Comparison of ENCODE assay signal across 8 cellular contexts in the genomic region with DNA sequence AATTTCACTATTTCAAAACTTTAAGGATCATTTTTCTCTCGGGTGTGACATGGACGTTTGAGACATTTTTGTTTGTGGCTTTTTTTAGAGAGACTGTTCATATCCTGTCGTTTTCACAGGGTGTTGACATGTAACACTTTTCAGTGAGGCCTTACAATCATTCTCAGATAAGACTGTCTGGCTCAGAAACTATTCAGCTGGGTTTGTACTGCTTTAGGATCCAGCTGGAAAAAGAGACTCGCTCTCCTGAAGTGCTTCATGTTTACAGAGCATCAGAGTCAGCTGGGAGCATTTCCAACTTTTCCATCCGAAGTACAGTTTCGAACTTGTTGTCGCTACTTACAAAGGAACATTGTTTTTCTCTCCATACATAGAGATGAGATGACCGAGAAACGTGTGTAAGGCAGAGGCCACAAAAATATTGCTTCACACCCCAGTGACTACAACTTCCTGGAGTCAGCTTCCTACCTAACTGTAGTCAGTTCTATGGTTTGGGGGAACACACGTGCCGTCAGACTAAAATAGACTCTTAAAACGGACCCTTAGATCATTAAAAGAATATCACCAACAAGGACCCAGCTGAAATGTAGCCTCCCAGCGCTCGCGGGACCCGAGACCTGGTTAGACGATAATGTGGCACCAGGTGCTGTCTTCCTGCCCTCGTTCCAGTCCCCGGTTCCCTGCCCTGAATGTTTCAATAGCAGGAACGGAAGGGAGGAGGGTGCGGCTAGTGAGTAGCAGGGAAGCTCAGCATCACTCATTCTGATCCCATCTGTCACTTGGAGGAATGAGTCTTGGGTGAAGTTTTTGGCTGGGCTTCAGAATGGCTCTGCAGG.
DNase-seq lines count a peak whose midpoint lies in the region; ATAC-seq and TF ChIP-seq lines count a peak whose summit lies in the region.

No MANE protein-coding gene starts in this region.

- intact Hi-C loops in testis (cut with DNase I; ENCODE audit: low total_unique reads): no loop called here

- no peak for TF ChIP-seq POLR2A in testis (IDR thresholded peaks at IDR 0.05)

- H3K9me3 ChIP-seq in KOPT-K1 (ENCODE audit: insufficient read depth, low read length, poor library complexity, severe bottlenecking): no peaks in the 10 kb centered on the region
- H3K9me3 ChIP-seq in adipocyte (ENCODE audit: control insufficient read depth, low read length): no peaks in the 10 kb centered on the region
- no peaks in the 10 kb centered on the region for H3K9me3 ChIP-seq in testis

- H3K4me1 ChIP-seq in adipocyte (ENCODE audit: control insufficient read depth, insufficient read depth, low read length): peaks cover 22% of the 10 kb centered on the region
- H3K4me1 ChIP-seq in testis: peaks cover 6% of the 10 kb centered on the region

- DNase-seq in adipocyte (ENCODE audit: low read depth) (no peak), kidney glomerular epithelial cell (lab: John Stamatoyannopoulos, UW) (peak; percentile 4), testis (peak; percentile 36), NCI-H2029 treated with DMSO at 0.1 percent for 48 hours (lab: John Stamatoyannopoulos, UW) (no peak), cerebellar nuclear complex (lab: John Stamatoyannopoulos, UW) (no peak)

- H3K36me3 ChIP-seq in KOPT-K1 (ENCODE audit: insufficient read depth, low read length) (peaks cover 16% of the 10 kb centered on the region), adipocyte (ENCODE audit: control insufficient read depth, insufficient read depth, low read length, severe bottlenecking) (no peaks in the 10 kb centered on the region), testis (ENCODE audit: low read depth, missing control alignments) (no peaks in the 10 kb centered on the region)

- peak overlapping the region; percentile 11 for H3K9ac ChIP-seq in adipocyte (ENCODE audit: low read length)

- no peak overlapping the region for H3K4me3 ChIP-seq in adipocyte (ENCODE audit: low read length)
- peak overlapping the region; percentile 1 to 2 for H3K4me3 ChIP-seq in testis

- WGBS in testis, 2 donors: 42 to 57% methylated on average over 21 of the region's 21 CpGs

- no peak for TF ChIP-seq CTCF in C4-2B (conservative IDR thresholded peaks at IDR 0.05)
- no peak for TF ChIP-seq CTCF in testis (IDR thresholded peaks at IDR 0.05)

- peak; percentile 37 for ATAC-seq in GM19452 (IDR thresholded peaks at IDR 0.05; ENCODE audit: unreplicated experiment)

- H3K27me3 ChIP-seq in adipocyte (replicated peaks; ENCODE audit: control insufficient read depth, insufficient read depth, low read length): no peaks in the 10 kb centered on the region
- H3K27me3 ChIP-seq in testis: no peaks in the 10 kb centered on the region

- H3K27ac ChIP-seq in C4-2B: peak overlapping the region; percentile 49
- H3K27ac ChIP-seq in KOPT-K1 (ENCODE audit: low read depth, low read length, poor library complexity, severe bottlenecking): peak overlapping the region; percentile 67
- peak overlapping the region; percentile 41 to 55 for H3K27ac ChIP-seq in testis

Comparison
In these comparisons a context has a peak if more than half of its experiments do, and no peak if none do; other contexts are left out.
1. DNase-seq: peak in kidney glomerular epithelial cell (single experiment) and testis (single experiment); none in adipocyte (single experiment), NCI-H2029 treated with DMSO at 0.1 percent for 48 hours (single experiment) and cerebellar nuclear complex (0 of 2).
2. Peak in every context shown above with its lines, with median percentiles within 50 percentile points of each other: H3K27ac ChIP-seq.